ENCODE assay signal across 7 cellular contexts in the genomic region with DNA sequence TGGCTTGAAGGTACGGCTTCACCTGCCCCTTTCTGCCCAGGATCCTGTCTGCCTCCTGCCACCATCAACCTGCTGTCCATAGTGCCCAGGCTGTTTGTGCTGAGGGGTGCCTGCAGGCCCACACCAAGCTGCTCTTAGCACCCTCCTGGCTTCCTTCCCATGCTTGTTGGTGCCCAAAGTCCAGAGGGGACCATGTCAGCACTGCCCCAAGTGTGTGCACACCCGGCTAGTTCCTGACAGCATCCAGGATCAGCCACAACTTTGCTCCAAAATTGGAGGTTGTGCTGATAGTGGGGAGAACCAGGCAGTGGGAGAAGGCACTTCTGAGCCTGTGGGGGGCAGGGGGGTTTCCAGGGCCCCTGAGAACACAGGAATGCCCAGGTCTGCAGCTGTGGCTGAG.
"Had no signal": no experiment of that assay in that cellular context is flagged by ENCODE, and none has a peak within 500 bp of the region (broad histone marks: within the 10 kb centered on the region; RNA-seq: fewer than 3 reads in every experiment).

No MANE protein-coding gene starts in this region.

- H2AFZ ChIP-seq: GM23338 had no signal

- H3K27me3 Mint-ChIP-seq: IgD-negative memory B cell had no signal

- H3K4me3 Mint-ChIP-seq: GM23338, H9, IgD-negative memory B cell had no signal

- H3K4me1 Mint-ChIP-seq: GM23338, H9 had no signal

- DNase-seq: H9, HCEC 1CT had no signal

- H3K9me3 Mint-ChIP-seq: IgD-negative memory B cell had no signal

- H3K4me3 ChIP-seq: GM23338 had no signal

- H3K4me2 ChIP-seq: GM23338 had no signal

- H3K27ac Mint-ChIP-seq: GM23338, H9 had no signal

- FAIRE-seq: H1, H54, HTR-8/SVneo had no signal
